1 cellular context compared by ENCODE assay signal in the genomic region with DNA sequence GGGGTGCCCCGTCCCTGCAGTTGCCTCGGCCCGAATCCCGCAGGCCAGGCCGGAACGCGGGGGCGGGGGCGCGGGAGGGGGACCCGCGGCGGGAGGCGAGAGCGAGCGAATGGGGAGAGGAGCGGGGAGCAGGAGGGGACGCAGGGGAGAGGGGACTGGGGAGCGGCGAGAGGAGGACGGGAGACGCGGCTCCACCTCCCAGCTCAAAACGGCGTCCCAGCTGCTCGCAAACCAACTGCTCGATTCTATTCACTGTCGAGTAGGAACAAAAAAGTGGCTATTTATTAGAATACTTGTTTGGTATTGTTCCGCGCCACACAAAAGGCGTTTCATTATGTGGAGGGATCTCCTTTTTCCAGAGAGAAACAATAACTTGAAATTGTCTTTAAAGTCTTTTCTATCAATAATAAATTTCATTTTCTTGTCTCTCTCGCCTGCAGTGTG.
A peak's percentile ranks its signal among the peaks of the same experiment; 100 is the strongest.
TF ChIP-seq lines count a peak whose summit lies in the region.

No MANE protein-coding gene starts in this region.

TF ChIP-seq in H1, 55 proteins besides CTCF, POLR2A, EP300 and RAD21:
- TF ChIP-seq GTF2F1 (IDR thresholded peaks at IDR 0.05; ENCODE audit: borderline replicate concordance, low read depth, low read length), result no peak
- no peak for TF ChIP-seq ASH2L (IDR thresholded peaks at IDR 0.05; ENCODE audit: low read length)
- TF ChIP-seq, protein P1, sequence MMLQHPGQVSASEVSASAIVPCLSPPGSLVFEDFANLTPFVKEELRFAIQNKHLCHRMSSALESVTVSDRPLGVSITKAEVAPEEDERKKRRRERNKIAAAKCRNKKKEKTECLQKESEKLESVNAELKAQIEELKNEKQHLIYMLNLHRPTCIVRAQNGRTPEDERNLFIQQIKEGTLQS (IDR thresholded peaks at IDR 0.05; ENCODE audit: insufficient read depth, low read depth, low read length), result no peak
- TF ChIP-seq TCF12 (IDR thresholded peaks at IDR 0.05; ENCODE audit: low read depth, low read length), result 0 out of 2 replicates have a peak, but pooled peaks have one; percentile 44
- no peak for TF ChIP-seq NANOG (IDR thresholded peaks at IDR 0.05; ENCODE audit: insufficient read depth, low read depth, low read length, poor library complexity, severe bottlenecking)
- TF ChIP-seq FOSL1 (IDR thresholded peaks at IDR 0.05; ENCODE audit: insufficient read depth, low read depth, low read length), result no peak
- no peak for TF ChIP-seq RXRA (IDR thresholded peaks at IDR 0.05; ENCODE audit: insufficient read depth, low read depth, low read length)
- TF ChIP-seq BCL11A (IDR thresholded peaks at IDR 0.05; ENCODE audit: low read depth in 2 of 2, low read length in 2 of 2), result no peak
- TF ChIP-seq CTBP2 (IDR thresholded peaks at IDR 0.05; ENCODE audit: borderline replicate concordance, insufficient read depth, insufficient read length, low read length), result peak; percentile 6
- TF ChIP-seq RBBP5 (IDR thresholded peaks at IDR 0.05; ENCODE audit: borderline replicate concordance, low read depth, low read length), result no peak
- TF ChIP-seq GABPA (IDR thresholded peaks at IDR 0.05; ENCODE audit: borderline replicate concordance, insufficient read depth, low read length), result peak; percentile 31; the same call in 1 of the 2 replicates
- no peak for TF ChIP-seq JUND (IDR thresholded peaks at IDR 0.05; ENCODE audit: low read length)
- TF ChIP-seq TAF7 (optimal IDR thresholded peaks at IDR 0.05; ENCODE audit: borderline replicate concordance, low read depth, low read length), result no peak
- no peak for TF ChIP-seq TAF1 (IDR thresholded peaks at IDR 0.05; ENCODE audit: low read depth, low read length)
- peak; percentile 93 for TF ChIP-seq EGR1 (IDR thresholded peaks at IDR 0.05; ENCODE audit: borderline replicate concordance, low read depth, low read length)
- TF ChIP-seq TBP (IDR thresholded peaks at IDR 0.05; ENCODE audit: low read depth, low read length), result no peak
- TF ChIP-seq EZH2 (IDR thresholded peaks at IDR 0.05; ENCODE audit: low read depth, low read length, severe bottlenecking), result no peak
- peak; percentile 13 for TF ChIP-seq RNF2 (IDR thresholded peaks at IDR 0.05; ENCODE audit: borderline replicate concordance, low read depth, low read length, missing control alignments, poor library complexity, severe bottlenecking)
- no peak for TF ChIP-seq CHD1 (IDR thresholded peaks at IDR 0.05; ENCODE audit: low read depth, low read length)
